In genomic region chr9:136312436-136312835, GRCh38 we compare ENCODE assay signal across 8 cellular contexts. TPM values are rescaled to one million over a fixed set of nuclear protein-coding genes. Genes with fewer than 3 reads are reported as not detected.
DNase-seq lines count a peak whose midpoint lies in the region; ATAC-seq, FAIRE-seq and TF ChIP-seq lines count a peak whose summit lies in the region.

No MANE protein-coding gene starts in this region.

- intact Hi-C loops in Panc1 (cut with micrococcal nuclease; ENCODE audit: unreplicated experiment), result no loop called here

- H3K4me3 Mint-ChIP-seq in astrocyte (ENCODE audit: unreplicated experiment), result no peak overlapping the region

- CTCF ChIA-PET in Panc1 (lab: Charles Lee), result interaction anchor here (0.6 kb wide), 1 partner anchor 107 kb away, joined by 3 read pairs; no protein-coding TSS in a partner anchor

- no peak overlapping the region for H3K27ac Mint-ChIP-seq in astrocyte (ENCODE audit: unreplicated experiment)

- no peak overlapping the region for H2AFZ ChIP-seq in astrocyte (ENCODE audit: low read depth, low read length)

- no peak for FAIRE-seq in astrocyte (lab: Jason Lieb, UNC)

- no peak overlapping the region for H3K27ac ChIP-seq in Panc1 (ENCODE audit: low read length)
- H3K27ac ChIP-seq in astrocyte (ENCODE audit: low read depth, low read length), result no peak overlapping the region

- POLR2A ChIA-PET in Panc1 (lab: Charles Lee), result no interaction called here

- in situ Hi-C loops in Panc1 (cut with HindIII; ENCODE audit: low pct_unique_long_range_greater_than_20kb, low sequenced_read_pairs), result no loop called here

- H4K20me1 ChIP-seq in astrocyte (ENCODE audit: insufficient read depth, low read length), result peaks cover 5% of the 10 kb centered on the region

- H3K4me3 ChIP-seq in Panc1 (ENCODE audit: low read depth in 2 of 2, low read length in 2 of 2), result no peak overlapping the region
- H3K4me3 ChIP-seq in astrocyte (ENCODE audit: insufficient read depth, low read depth, low read length), result no peak overlapping the region

- ATAC-seq in Panc1, result peak; percentile 91
- ATAC-seq in GM19397 (IDR thresholded peaks at IDR 0.05; ENCODE audit: unreplicated experiment), result no peak
- no peak for ATAC-seq in GM19455 (IDR thresholded peaks at IDR 0.05; ENCODE audit: unreplicated experiment)

- H3K4me1 ChIP-seq in Panc1 (ENCODE audit: control insufficient read depth, insufficient read depth, low read length), result peaks cover 4% of the 10 kb centered on the region; the same call in 1 of the 2 replicates
- H3K4me1 ChIP-seq in astrocyte (ENCODE audit: insufficient read depth, low read length), result no peaks in the 10 kb centered on the region

- no peaks in the 10 kb centered on the region for H3K4me1 Mint-ChIP-seq in astrocyte (ENCODE audit: low read depth, unreplicated experiment)

- no peaks in the 10 kb centered on the region for H3K79me2 ChIP-seq in astrocyte (ENCODE audit: insufficient read depth, low read length)

- H3K36me3 ChIP-seq in Panc1 (ENCODE audit: control insufficient read depth, insufficient read depth, low read length) (no peaks in the 10 kb centered on the region), astrocyte (ENCODE audit: insufficient read depth, low read length) (no peaks in the 10 kb centered on the region)

- H3K9me3 Mint-ChIP-seq in astrocyte (ENCODE audit: unreplicated experiment), result peaks cover 15% of the 10 kb centered on the region

- no peak overlapping the region for H3K4me2 ChIP-seq in astrocyte (ENCODE audit: low read length)

- H3K27me3 ChIP-seq in Panc1 (ENCODE audit: control insufficient read depth, insufficient read depth, low read length) (no peaks in the 10 kb centered on the region), astrocyte (ENCODE audit: insufficient read depth, low read length) (no peaks in the 10 kb centered on the region)

- TF ChIP-seq CTCF in Panc1 (IDR thresholded peaks at IDR 0.05) (peak; percentile 86), astrocyte (IDR thresholded peaks at IDR 0.05; ENCODE audit: insufficient read depth, low read depth, low read length) (peak; percentile 41)

- DNase-seq in SKM-1 treated with dmso at 0.1 percent for 144 hours (lab: John Stamatoyannopoulos, UW; ENCODE audit: unreplicated experiment), result peak; percentile 21
- no peak for DNase-seq in SKM-1 (lab: John Stamatoyannopoulos, UW; ENCODE audit: unreplicated experiment)
- no peak for DNase-seq in Panc1 (ENCODE audit: low read depth, low spot score)
- no peak for DNase-seq in astrocyte (ENCODE audit: low read depth)
- peak; percentile 24 for DNase-seq in inferior parietal cortex (ENCODE audit: extremely low spot score)
- DNase-seq in stimulated activated CD8-positive, alpha-beta memory T cell treated with anti-CD3 and anti-CD28 coated beads, Interleukin-7, amount 100 ng/mL, for 4 hours (ENCODE audit: low read depth in 2 of 2), result peak; percentile 13 to 23

- H3K9me3 ChIP-seq in Panc1 (ENCODE audit: control insufficient read depth, insufficient read depth, low read depth, low read length), result no peaks in the 10 kb centered on the region
- H3K9me3 ChIP-seq in astrocyte (ENCODE audit: insufficient read depth, low read depth, low read length), result peaks cover 17% of the 10 kb centered on the region

- no peak overlapping the region for H3K9ac ChIP-seq in astrocyte (ENCODE audit: low read length)

- no peaks in the 10 kb centered on the region for H3K27me3 Mint-ChIP-seq in astrocyte (ENCODE audit: low read depth, unreplicated experiment)

- BruUV-seq in Panc1 (replicated peaks; lab: Mats Ljungman, UMichigan), result no TSS peak

- peaks cover 7% of the 10 kb centered on the region for H3K36me3 Mint-ChIP-seq in astrocyte (ENCODE audit: low read depth, unreplicated experiment)

RNA-seq across cellular contexts. Expression of gene CCDC187, which starts 8.5 kb away (rescaled TPM):
- total RNA-seq in Panc1 (2021; ENCODE audit: unreplicated experiment) (not detected), astrocyte (0.09 TPM in 1 of 2 replicates, not detected in the other)
- polyA plus RNA-seq in Panc1 (2012; ENCODE audit: insufficient read length), result not detected

RNA-seq across cellular contexts. Expression of gene GPSM1, which starts 14.9 kb away (rescaled TPM):
- total RNA-seq in Panc1 (2021; ENCODE audit: unreplicated experiment), result 14.2 TPM
- polyA plus RNA-seq in Panc1 (2012; ENCODE audit: insufficient read length), result 23.8 TPM
- 52.6 and 59.4 TPM in 2 replicates for total RNA-seq in astrocyte

RNA-seq across cellular contexts. Expression of gene DNLZ, which starts 51.1 kb away (rescaled TPM):
- 26.5 TPM for total RNA-seq in Panc1 (2021; ENCODE audit: unreplicated experiment)
- polyA plus RNA-seq in Panc1 (2012; ENCODE audit: insufficient read length), result 37.5 TPM
- 14.0 and 17.4 TPM in 2 replicates for total RNA-seq in astrocyte

Comparison
In these comparisons a context has a peak if more than half of its experiments do, and no peak if none do; other contexts are left out.
1. DNase-seq: peak in SKM-1 treated with dmso at 0.1 percent for 144 hours (single experiment), inferior parietal cortex (single experiment) and stimulated activated CD8-positive, alpha-beta memory T cell treated with anti-CD3 and anti-CD28 coated beads, Interleukin-7, amount 100 ng/mL, for 4 hours (2 of 2); none in SKM-1 (single experiment), Panc1 (single experiment) and astrocyte (single experiment).